In genomic region chr4:53119685-53120084, GRCh38 we compare ENCODE assay signal across 9 cellular contexts.
A peak's percentile ranks its signal among the peaks of the same experiment; 100 is the strongest.
DNase-seq lines count a peak whose midpoint lies in the region; ATAC-seq and TF ChIP-seq lines count a peak whose summit lies in the region.
"Had no signal": no experiment of that assay in that cellular context is flagged by ENCODE, and none has a peak within 500 bp of the region (broad histone marks: within the 10 kb centered on the region; RNA-seq: fewer than 3 reads in every experiment).

No MANE protein-coding gene starts in this region.

- ATAC-seq in thoracic aorta (ENCODE audit: insufficient number of reproducible peaks, low FRiP score, low read depth) (peak; percentile 59), gastroesophageal sphincter (no peak)
- ATAC-seq: activated CD8-positive, alpha-beta memory T cell treated with anti-CD3 and anti-CD28 coated beads, Interleukin-2, amount 10 ng/mL, durations not matched to agents 7 days and 5 days had no signal

- H3K27me3 ChIP-seq in HUES48 (ENCODE audit: control insufficient read depth, insufficient read depth, low read length) (no peaks in the 10 kb centered on the region), thoracic aorta (replicated peaks; ENCODE audit: insufficient read depth) (no peaks in the 10 kb centered on the region), gastroesophageal sphincter (no peaks in the 10 kb centered on the region)

- no peak for TF ChIP-seq POLR2A in gastroesophageal sphincter (IDR thresholded peaks at IDR 0.05)

- H3K36me3 ChIP-seq in HUES48 (ENCODE audit: control insufficient read depth, insufficient read depth, low read length) (no peaks in the 10 kb centered on the region), thoracic aorta (no peaks in the 10 kb centered on the region), gastroesophageal sphincter (no peaks in the 10 kb centered on the region)

- H3K9ac ChIP-seq in HUES48 (ENCODE audit: low read depth, low read length) = no peak overlapping the region

- TF ChIP-seq CTCF in choroid plexus epithelial cell (conservative IDR thresholded peaks at IDR 0.05; ENCODE audit: low read depth, low read length) (no peak), thoracic aorta (IDR thresholded peaks at IDR 0.05) (no peak), gastroesophageal sphincter (IDR thresholded peaks at IDR 0.05) (no peak)

- H3K4me1 ChIP-seq in HUES48 (ENCODE audit: control insufficient read depth, insufficient read depth, low read length) (peaks cover 10% of the 10 kb centered on the region; the same call in 1 of the 2 replicates), thoracic aorta (ENCODE audit: control insufficient read depth in 1 of 2, low read depth in 2 of 2) (peaks cover 13 to 49% of the 10 kb centered on the region in 2 donors), gastroesophageal sphincter (peaks cover 0 to 7% (median 0%) of the 10 kb centered on the region in 3 donors)

- H3K4me3 ChIP-seq in HUES48 (ENCODE audit: low read depth, low read length) (no peak overlapping the region), choroid plexus epithelial cell (ENCODE audit: low read depth, low read length) (no peak overlapping the region), thoracic aorta (no peak overlapping the region), gastroesophageal sphincter (no peak overlapping the region)

- TF ChIP-seq EP300 in gastroesophageal sphincter (IDR thresholded peaks at IDR 0.05) = no peak

- H3K9me3 ChIP-seq in HUES48 (ENCODE audit: control insufficient read depth, insufficient read depth, low read length) (no peaks in the 10 kb centered on the region), thoracic aorta (no peaks in the 10 kb centered on the region), gastroesophageal sphincter (no peaks in the 10 kb centered on the region)

- peak overlapping the region; percentile 73 for H3K27ac ChIP-seq in HUES48 (ENCODE audit: low read depth, low read length)
- peak overlapping the region in 1 of 2 donors; percentile 81 for H3K27ac ChIP-seq in thoracic aorta
- H3K27ac ChIP-seq in gastroesophageal sphincter = no peak overlapping the region

- DNase-seq in choroid plexus epithelial cell (ENCODE audit: low read depth) (peak; percentile 90), iPS-NIHi7 (ENCODE audit: extremely low spot score) (peak; percentile 72), thoracic aorta (ENCODE audit: low spot score) (no peak), NCI-H524 treated with DMSO at 0.1 percent for 48 hours (lab: John Stamatoyannopoulos, UW) (no peak), NK-92 (lab: John Stamatoyannopoulos, UW; ENCODE audit: unreplicated experiment) (no peak)
- DNase-seq: activated CD8-positive, alpha-beta memory T cell treated with anti-CD3 and anti-CD28 coated beads, Interleukin-2, amount 10 ng/mL, durations not matched to agents 7 days and 5 days; midbrain had no signal

Comparison
In these comparisons a context has a peak if more than half of its experiments do, and no peak if none do; other contexts are left out.
1. DNase-seq: peak in choroid plexus epithelial cell (single experiment) and iPS-NIHi7 (single experiment); none in thoracic aorta (single experiment), NCI-H524 treated with DMSO at 0.1 percent for 48 hours (single experiment) and NK-92 (single experiment).